8 cellular contexts compared by ENCODE assay signal in the genomic region with DNA sequence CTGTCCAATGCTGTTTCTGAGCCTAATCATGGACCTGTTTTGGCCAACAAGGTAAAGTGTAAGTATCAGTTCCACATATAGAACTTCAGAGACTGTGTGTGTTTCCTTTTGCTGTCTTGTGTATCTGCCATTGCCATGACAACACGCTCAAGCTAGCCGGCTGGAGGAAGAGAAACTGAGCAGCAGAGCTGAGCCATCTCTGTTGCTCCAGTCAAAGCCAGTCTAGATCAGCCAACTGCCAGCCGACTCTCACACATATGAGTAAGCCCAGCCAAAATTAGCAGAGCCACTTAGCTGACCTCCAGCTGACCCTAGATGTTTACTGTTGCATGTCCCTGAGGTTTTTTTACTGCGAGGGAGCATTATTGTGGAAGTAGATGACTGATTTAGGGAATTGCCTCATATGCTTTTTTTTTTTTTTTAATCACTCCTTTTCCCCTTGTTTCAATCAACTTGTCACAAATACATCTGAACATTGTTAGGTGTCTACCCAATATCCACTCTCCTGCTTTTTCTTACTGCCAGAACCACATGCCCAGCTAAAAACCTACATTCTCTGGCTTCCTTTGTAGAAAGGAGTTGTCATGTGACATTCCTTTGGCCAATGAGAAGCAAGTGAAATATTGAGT.
A peak's percentile ranks its signal among the peaks of the same experiment; 100 is the strongest.
DNase-seq lines count a peak whose midpoint lies in the region; ATAC-seq, FAIRE-seq and TF ChIP-seq lines count a peak whose summit lies in the region.

No MANE protein-coding gene starts in this region.

- H3K36me3 ChIP-seq in HepG2 (replicated peaks in 1 of 2; ENCODE audit: control insufficient read depth in 1 of 2, insufficient read depth in 2 of 2, low read length in 2 of 2) (no peaks in the 10 kb centered on the region), smooth muscle cell (ENCODE audit: low read depth) (no peaks in the 10 kb centered on the region)

- CTCF ChIA-PET in HepG2 (lab: Yijun Ruan, JAX; ENCODE audit: low intra/inter-chr PET ratio, low total read pairs) = no interaction called here

- FAIRE-seq in HepG2 (lab: Jason Lieb, UNC) = no peak

- 5% methylated on average over 4 of the region's 4 CpGs for WGBS in HepG2 (ENCODE audit: low lambda C conversion rate)
- WGBS in smooth muscle cell (ENCODE audit: low lambda C conversion rate) = 74% methylated on average over 4 of the region's 4 CpGs

- peaks cover 9% of the 10 kb centered on the region for H3F3A ChIP-seq in smooth muscle cell (ENCODE audit: low read depth)

- H3K79me2 ChIP-seq in HepG2 (ENCODE audit: insufficient read depth, low read length) (no peaks in the 10 kb centered on the region), smooth muscle cell (ENCODE audit: low read depth) (no peaks in the 10 kb centered on the region)

- H3K27me3 ChIP-seq in HepG2 (ENCODE audit: control insufficient read depth in 1 of 2, insufficient read depth in 2 of 2, low read length in 2 of 2) = peaks cover 0 to 11% of the 10 kb centered on the region in 2 experiments; a peak in 1 of 5 replicates
- H3K27me3 ChIP-seq in smooth muscle cell (ENCODE audit: low read depth) = no peaks in the 10 kb centered on the region

- no peak for TF ChIP-seq RAD21 in HepG2 (CRISPR knock-in tag; IDR thresholded peaks at IDR 0.05)

- POLR2A ChIA-PET in HepG2 (lab: Yijun Ruan, JAX) = interaction anchor here (0.7 kb wide), 1 partner anchor 231 kb away, joined by 3 read pairs; no protein-coding TSS in a partner anchor

- peak; percentile 92 for ATAC-seq in GM19035 (IDR thresholded peaks at IDR 0.05; ENCODE audit: unreplicated experiment)
- ATAC-seq in HG03066 (IDR thresholded peaks at IDR 0.05; ENCODE audit: low read depth, unreplicated experiment) = peak; percentile 94
- ATAC-seq in HepG2 = no peak

- no peak for TF ChIP-seq EP300 in HepG2 (IDR thresholded peaks at IDR 0.05; ENCODE audit: low read depth in 2 of 2, low read length in 2 of 2)
- TF ChIP-seq EP300 in HepG2 (CRISPR knock-in tag; IDR thresholded peaks at IDR 0.05; ENCODE audit: borderline replicate concordance) = no peak

- H3K27ac ChIP-seq in HepG2 (ENCODE audit: extremely low read length, insufficient read depth, low read length) (no peak overlapping the region), smooth muscle cell (ENCODE audit: low read depth) (no peak overlapping the region)

- H2AFZ ChIP-seq in HepG2 (ENCODE audit: low read length) (no peak overlapping the region), smooth muscle cell (ENCODE audit: low read depth) (no peak overlapping the region)

- BruUV-seq in HepG2 (replicated peaks; lab: Mats Ljungman, UMichigan) = no TSS peak

- H3K9me3 ChIP-seq in HepG2 (ENCODE audit: low read length) = peaks cover 5% of the 10 kb centered on the region; the same call in 1 of the 2 replicates
- no peaks in the 10 kb centered on the region for H3K9me3 ChIP-seq in smooth muscle cell (replicated peaks; ENCODE audit: low read depth)

- no peak overlapping the region for H3K4me3 ChIP-seq in HepG2 (replicated peaks in 1 of 3; ENCODE audit: insufficient read depth in 1 of 3, low read depth in 2 of 3, low read length in 3 of 3)
- H3K4me3 ChIP-seq in smooth muscle cell = no peak overlapping the region

- intact Hi-C loops in HepG2 (cut with micrococcal nuclease; ENCODE audit: unreplicated experiment) = no loop called here

- H3K4me2 ChIP-seq in HepG2 (ENCODE audit: low read depth, low read length) = no peak overlapping the region
- no peak overlapping the region for H3K4me2 ChIP-seq in smooth muscle cell

- TF ChIP-seq CTCF in HepG2 (CRISPR knock-in tag; IDR thresholded peaks at IDR 0.05) (no peak), smooth muscle cell (IDR thresholded peaks at IDR 0.05; ENCODE audit: borderline replicate concordance, insufficient read depth, poor library complexity, severe bottlenecking) (no peak)

- in situ Hi-C loops in HepG2 (cut with HindIII; ENCODE audit: extremely low pct_ligation_motif_present, low pct_unique_long_range_greater_than_20kb) = no loop called here

- no peak overlapping the region for H3K9ac ChIP-seq in HepG2 (ENCODE audit: insufficient read depth, low read depth, low read length)
- no peak overlapping the region for H3K9ac ChIP-seq in smooth muscle cell (ENCODE audit: low read depth)

- no peak for TF ChIP-seq POLR2A in HepG2 (IDR thresholded peaks at IDR 0.05; ENCODE audit: insufficient read depth in 1 of 2, low read depth in 2 of 2, low read length in 2 of 2)

- H3K4me1 ChIP-seq in HepG2 (ENCODE audit: insufficient read depth, low read length) (peaks cover 4% of the 10 kb centered on the region), smooth muscle cell (ENCODE audit: low read depth) (no peaks in the 10 kb centered on the region)

- DNase-seq in CD1c-positive myeloid dendritic cell (ENCODE audit: extremely low spot score) (peak; percentile 96), SKM-1 treated with dmso at 0.1 percent for 144 hours (lab: John Stamatoyannopoulos, UW; ENCODE audit: unreplicated experiment) (peak; percentile 84), HepG2 (ENCODE audit: low spot score) (no peak), NCI-H187 treated with DMSO at 0.1 percent for 48 hours (lab: John Stamatoyannopoulos, UW) (no peak), smooth muscle cell (lab: John Stamatoyannopoulos, UW; ENCODE audit: unreplicated experiment) (no peak), NCI-H2196 (lab: John Stamatoyannopoulos, UW; ENCODE audit: unreplicated experiment) (no peak)

- H4K20me1 ChIP-seq in HepG2 (ENCODE audit: insufficient read depth, low read length) (no peaks in the 10 kb centered on the region), smooth muscle cell (ENCODE audit: low read depth) (no peaks in the 10 kb centered on the region)

TF ChIP-seq in HepG2, 621 proteins besides CTCF, POLR2A, EP300 and RAD21:
- TF ChIP-seq ZNF317 (CRISPR knock-in tag; IDR thresholded peaks at IDR 0.05) = no peak
- no peak for TF ChIP-seq SRF (IDR thresholded peaks at IDR 0.05; ENCODE audit: low read depth, low read length)
- TF ChIP-seq RFX1 (IDR thresholded peaks at IDR 0.05) = 0 out of 2 replicates have a peak, but pooled peaks have one; percentile 11

Comparison
In these comparisons a context has a peak if more than half of its experiments do, and no peak if none do; other contexts are left out.
1. DNase-seq: peak in CD1c-positive myeloid dendritic cell (single experiment) and SKM-1 treated with dmso at 0.1 percent for 144 hours (single experiment); none in HepG2 (single experiment), NCI-H187 treated with DMSO at 0.1 percent for 48 hours (single experiment), smooth muscle cell (single experiment) and NCI-H2196 (single experiment).